Comparison of ENCODE assay signal across 2 cellular contexts in the genomic region with DNA sequence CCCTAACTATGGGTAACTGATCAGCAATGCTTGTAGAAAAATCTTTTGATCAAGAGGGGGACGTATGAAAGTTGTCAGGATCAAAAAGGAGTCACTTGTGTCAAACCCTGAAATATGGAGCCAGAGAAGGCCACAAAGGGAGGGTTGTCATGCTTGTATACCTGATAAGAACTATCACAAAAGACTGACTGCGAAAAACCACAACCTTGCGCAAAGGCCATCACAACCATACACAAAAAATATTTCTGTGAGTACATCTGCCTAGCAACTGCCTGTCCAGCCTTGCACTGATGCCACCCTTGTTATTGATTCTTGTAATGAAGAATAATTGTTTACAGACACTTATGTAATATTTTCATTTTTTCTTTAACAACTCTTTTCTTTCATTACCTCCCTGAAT.
TF ChIP-seq lines count a peak whose summit lies in the region.

No MANE protein-coding gene starts in this region.

TF ChIP-seq in GM23338, 12 proteins besides CTCF, POLR2A, EP300 and RAD21:
- TF ChIP-seq, protein P1, sequence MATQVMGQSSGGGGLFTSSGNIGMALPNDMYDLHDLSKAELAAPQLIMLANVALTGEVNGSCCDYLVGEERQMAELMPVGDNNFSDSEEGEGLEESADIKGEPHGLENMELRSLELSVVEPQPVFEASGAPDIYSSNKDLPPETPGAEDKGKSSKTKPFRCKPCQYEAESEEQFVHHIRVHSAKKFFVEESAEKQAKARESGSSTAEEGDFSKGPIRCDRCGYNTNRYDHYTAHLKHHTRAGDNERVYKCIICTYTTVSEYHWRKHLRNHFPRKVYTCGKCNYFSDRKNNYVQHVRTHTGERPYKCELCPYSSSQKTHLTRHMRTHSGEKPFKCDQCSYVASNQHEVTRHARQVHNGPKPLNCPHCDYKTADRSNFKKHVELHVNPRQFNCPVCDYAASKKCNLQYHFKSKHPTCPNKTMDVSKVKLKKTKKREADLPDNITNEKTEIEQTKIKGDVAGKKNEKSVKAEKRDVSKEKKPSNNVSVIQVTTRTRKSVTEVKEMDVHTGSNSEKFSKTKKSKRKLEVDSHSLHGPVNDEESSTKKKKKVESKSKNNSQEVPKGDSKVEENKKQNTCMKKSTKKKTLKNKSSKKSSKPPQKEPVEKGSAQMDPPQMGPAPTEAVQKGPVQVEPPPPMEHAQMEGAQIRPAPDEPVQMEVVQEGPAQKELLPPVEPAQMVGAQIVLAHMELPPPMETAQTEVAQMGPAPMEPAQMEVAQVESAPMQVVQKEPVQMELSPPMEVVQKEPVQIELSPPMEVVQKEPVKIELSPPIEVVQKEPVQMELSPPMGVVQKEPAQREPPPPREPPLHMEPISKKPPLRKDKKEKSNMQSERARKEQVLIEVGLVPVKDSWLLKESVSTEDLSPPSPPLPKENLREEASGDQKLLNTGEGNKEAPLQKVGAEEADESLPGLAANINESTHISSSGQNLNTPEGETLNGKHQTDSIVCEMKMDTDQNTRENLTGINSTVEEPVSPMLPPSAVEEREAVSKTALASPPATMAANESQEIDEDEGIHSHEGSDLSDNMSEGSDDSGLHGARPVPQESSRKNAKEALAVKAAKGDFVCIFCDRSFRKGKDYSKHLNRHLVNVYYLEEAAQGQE (IDR thresholded peaks at IDR 0.05; ENCODE audit: unreplicated experiment): no peak
- no peak for TF ChIP-seq JUNB (IDR thresholded peaks at IDR 0.05; ENCODE audit: unreplicated experiment)
- no peak for TF ChIP-seq EZH2 (IDR thresholded peaks at IDR 0.05; ENCODE audit: low read depth, unreplicated experiment)
- no peak for TF ChIP-seq ZNF331 (CRISPR knock-in tag; IDR thresholded peaks at IDR 0.05; ENCODE audit: low read depth)
- no peak for TF ChIP-seq POLR2AphosphoS5 (IDR thresholded peaks at IDR 0.05; ENCODE audit: low read depth)
- TF ChIP-seq, protein P2, sequence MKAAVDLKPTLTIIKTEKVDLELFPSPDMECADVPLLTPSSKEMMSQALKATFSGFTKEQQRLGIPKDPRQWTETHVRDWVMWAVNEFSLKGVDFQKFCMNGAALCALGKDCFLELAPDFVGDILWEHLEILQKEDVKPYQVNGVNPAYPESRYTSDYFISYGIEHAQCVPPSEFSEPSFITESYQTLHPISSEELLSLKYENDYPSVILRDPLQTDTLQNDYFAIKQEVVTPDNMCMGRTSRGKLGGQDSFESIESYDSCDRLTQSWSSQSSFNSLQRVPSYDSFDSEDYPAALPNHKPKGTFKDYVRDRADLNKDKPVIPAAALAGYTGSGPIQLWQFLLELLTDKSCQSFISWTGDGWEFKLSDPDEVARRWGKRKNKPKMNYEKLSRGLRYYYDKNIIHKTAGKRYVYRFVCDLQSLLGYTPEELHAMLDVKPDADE (IDR thresholded peaks at IDR 0.05): no peak
- TF ChIP-seq STAT1 (IDR thresholded peaks at IDR 0.05; ENCODE audit: unreplicated experiment): no peak
- no peak for TF ChIP-seq NANOG (IDR thresholded peaks at IDR 0.05; ENCODE audit: borderline replicate concordance)
- no peak for TF ChIP-seq CREB1 (CRISPR knock-in tag; IDR thresholded peaks at IDR 0.05; ENCODE audit: low read depth)
- TF ChIP-seq, protein P3, sequence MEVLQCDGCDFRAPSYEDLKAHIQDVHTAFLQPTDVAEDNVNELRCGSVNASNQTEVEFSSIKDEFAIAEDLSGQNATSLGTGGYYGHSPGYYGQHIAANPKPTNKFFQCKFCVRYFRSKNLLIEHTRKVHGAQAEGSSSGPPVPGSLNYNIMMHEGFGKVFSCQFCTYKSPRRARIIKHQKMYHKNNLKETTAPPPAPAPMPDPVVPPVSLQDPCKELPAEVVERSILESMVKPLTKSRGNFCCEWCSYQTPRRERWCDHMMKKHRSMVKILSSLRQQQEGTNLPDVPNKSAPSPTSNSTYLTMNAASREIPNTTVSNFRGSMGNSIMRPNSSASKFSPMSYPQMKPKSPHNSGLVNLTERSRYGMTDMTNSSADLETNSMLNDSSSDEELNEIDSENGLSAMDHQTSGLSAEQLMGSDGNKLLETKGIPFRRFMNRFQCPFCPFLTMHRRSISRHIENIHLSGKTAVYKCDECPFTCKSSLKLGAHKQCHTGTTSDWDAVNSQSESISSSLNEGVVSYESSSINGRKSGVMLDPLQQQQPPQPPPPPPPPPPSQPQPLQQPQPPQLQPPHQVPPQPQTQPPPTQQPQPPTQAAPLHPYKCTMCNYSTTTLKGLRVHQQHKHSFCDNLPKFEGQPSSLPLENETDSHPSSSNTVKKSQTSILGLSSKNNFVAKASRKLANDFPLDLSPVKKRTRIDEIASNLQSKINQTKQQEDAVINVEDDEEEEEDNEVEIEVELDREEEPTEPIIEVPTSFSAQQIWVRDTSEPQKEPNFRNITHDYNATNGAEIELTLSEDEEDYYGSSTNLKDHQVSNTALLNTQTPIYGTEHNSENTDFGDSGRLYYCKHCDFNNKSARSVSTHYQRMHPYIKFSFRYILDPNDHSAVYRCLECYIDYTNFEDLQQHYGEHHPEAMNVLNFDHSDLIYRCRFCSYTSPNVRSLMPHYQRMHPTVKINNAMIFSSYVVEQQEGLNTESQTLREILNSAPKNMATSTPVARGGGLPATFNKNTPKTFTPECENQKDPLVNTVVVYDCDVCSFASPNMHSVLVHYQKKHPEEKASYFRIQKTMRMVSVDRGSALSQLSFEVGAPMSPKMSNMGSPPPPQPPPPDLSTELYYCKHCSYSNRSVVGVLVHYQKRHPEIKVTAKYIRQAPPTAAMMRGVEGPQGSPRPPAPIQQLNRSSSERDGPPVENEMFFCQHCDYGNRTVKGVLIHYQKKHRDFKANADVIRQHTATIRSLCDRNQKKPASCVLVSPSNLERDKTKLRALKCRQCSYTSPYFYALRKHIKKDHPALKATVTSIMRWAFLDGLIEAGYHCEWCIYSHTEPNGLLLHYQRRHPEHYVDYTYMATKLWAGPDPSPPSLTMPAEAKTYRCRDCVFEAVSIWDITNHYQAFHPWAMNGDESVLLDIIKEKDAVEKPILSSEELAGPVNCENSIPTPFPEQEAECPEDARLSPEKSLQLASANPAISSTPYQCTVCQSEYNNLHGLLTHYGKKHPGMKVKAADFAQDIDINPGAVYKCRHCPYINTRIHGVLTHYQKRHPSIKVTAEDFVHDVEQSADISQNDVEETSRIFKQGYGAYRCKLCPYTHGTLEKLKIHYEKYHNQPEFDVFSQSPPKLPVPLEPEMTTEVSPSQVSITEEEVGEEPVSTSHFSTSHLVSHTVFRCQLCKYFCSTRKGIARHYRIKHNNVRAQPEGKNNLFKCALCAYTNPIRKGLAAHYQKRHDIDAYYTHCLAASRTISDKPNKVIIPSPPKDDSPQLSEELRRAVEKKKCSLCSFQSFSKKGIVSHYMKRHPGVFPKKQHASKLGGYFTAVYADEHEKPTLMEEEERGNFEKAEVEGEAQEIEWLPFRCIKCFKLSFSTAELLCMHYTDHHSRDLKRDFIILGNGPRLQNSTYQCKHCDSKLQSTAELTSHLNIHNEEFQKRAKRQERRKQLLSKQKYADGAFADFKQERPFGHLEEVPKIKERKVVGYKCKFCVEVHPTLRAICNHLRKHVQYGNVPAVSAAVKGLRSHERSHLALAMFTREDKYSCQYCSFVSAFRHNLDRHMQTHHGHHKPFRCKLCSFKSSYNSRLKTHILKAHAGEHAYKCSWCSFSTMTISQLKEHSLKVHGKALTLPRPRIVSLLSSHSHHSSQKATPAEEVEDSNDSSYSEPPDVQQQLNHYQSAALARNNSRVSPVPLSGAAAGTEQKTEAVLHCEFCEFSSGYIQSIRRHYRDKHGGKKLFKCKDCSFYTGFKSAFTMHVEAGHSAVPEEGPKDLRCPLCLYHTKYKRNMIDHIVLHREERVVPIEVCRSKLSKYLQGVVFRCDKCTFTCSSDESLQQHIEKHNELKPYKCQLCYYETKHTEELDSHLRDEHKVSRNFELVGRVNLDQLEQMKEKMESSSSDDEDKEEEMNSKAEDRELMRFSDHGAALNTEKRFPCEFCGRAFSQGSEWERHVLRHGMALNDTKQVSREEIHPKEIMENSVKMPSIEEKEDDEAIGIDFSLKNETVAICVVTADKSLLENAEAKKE (CRISPR knock-in tag; IDR thresholded peaks at IDR 0.05): no peak

TF ChIP-seq in K562, 482 proteins besides CTCF, POLR2A, EP300 and RAD21 (continues in another document):
- TF ChIP-seq MEIS2 (IDR thresholded peaks at IDR 0.05; ENCODE audit: partially characterized antibody): peak; percentile 80
- TF ChIP-seq CBFA2T3 (IDR thresholded peaks at IDR 0.05): peak; percentile 56
- peak; percentile 24; the same call in 1 of the 2 replicates for TF ChIP-seq RFX1 (IDR thresholded peaks at IDR 0.05)
- TF ChIP-seq ZNF77 (CRISPR knock-in tag; IDR thresholded peaks at IDR 0.05): no peak
- TF ChIP-seq CEBPB (tag; IDR thresholded peaks at IDR 0.05): peak; percentile 90
- TF ChIP-seq DPF2 (IDR thresholded peaks at IDR 0.05): peak; percentile 25; the same call in 1 of the 2 replicates
- TF ChIP-seq STAT5A (IDR thresholded peaks at IDR 0.05; ENCODE audit: borderline replicate concordance, low read length): peak; percentile 30; the same call in 1 of the 2 replicates
- TF ChIP-seq, protein P4, sequence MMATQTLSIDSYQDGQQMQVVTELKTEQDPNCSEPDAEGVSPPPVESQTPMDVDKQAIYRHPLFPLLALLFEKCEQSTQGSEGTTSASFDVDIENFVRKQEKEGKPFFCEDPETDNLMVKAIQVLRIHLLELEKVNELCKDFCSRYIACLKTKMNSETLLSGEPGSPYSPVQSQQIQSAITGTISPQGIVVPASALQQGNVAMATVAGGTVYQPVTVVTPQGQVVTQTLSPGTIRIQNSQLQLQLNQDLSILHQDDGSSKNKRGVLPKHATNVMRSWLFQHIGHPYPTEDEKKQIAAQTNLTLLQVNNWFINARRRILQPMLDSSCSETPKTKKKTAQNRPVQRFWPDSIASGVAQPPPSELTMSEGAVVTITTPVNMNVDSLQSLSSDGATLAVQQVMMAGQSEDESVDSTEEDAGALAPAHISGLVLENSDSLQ (IDR thresholded peaks at IDR 0.05): peak; percentile 38; the same call in 1 of the 2 replicates
- TF ChIP-seq, protein P5, sequence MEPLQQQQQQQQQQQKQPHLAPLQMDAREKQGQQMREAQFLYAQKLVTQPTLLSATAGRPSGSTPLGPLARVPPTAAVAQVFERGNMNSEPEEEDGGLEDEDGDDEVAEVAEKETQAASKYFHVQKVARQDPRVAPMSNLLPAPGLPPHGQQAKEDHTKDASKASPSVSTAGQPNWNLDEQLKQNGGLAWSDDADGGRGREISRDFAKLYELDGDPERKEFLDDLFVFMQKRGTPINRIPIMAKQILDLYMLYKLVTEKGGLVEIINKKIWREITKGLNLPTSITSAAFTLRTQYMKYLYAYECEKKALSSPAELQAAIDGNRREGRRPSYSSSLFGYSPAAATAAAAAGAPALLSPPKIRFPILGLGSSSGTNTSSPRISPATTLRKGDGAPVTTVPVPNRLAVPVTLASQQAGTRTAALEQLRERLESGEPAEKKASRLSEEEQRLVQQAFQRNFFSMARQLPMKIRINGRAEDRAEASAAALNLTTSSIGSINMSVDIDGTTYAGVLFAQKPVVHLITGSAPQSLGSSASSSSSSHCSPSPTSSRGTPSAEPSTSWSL (CRISPR knock-in tag; IDR thresholded peaks at IDR 0.05; ENCODE audit: borderline replicate concordance): no peak
- peak in 1 of 2 experiments; percentile 24; a peak in 1 of 4 replicates for TF ChIP-seq RCOR1 (IDR thresholded peaks at IDR 0.05; ENCODE audit: borderline replicate concordance in 1 of 2, low read depth in 2 of 2, low read length in 2 of 2)
- 0 out of 2 replicates have a peak, but pooled peaks have one; percentile 27 for TF ChIP-seq JUND (IDR thresholded peaks at IDR 0.05; ENCODE audit: borderline replicate concordance, low read depth, low read length)
- TF ChIP-seq JUND (tag; IDR thresholded peaks at IDR 0.05; ENCODE audit: borderline replicate concordance, low read depth, low read length): no peak
- no peak for TF ChIP-seq ZNF583 (CRISPR knock-in tag; IDR thresholded peaks at IDR 0.05)
- TF ChIP-seq TAL1 (IDR thresholded peaks at IDR 0.05): peak; percentile 32; the same call in 1 of the 2 replicates
- TF ChIP-seq RBM17 (IDR thresholded peaks at IDR 0.05; ENCODE audit: borderline replicate concordance, low read depth, low read length): no peak
- peak; percentile 48 for TF ChIP-seq ARID1B (IDR thresholded peaks at IDR 0.05)
- peak; percentile 67 for TF ChIP-seq TEAD4 (IDR thresholded peaks at IDR 0.05; ENCODE audit: low read length)
- TF ChIP-seq TEAD4 (CRISPR knock-in tag; IDR thresholded peaks at IDR 0.05; ENCODE audit: borderline replicate concordance): no peak
- TF ChIP-seq, protein P6, sequence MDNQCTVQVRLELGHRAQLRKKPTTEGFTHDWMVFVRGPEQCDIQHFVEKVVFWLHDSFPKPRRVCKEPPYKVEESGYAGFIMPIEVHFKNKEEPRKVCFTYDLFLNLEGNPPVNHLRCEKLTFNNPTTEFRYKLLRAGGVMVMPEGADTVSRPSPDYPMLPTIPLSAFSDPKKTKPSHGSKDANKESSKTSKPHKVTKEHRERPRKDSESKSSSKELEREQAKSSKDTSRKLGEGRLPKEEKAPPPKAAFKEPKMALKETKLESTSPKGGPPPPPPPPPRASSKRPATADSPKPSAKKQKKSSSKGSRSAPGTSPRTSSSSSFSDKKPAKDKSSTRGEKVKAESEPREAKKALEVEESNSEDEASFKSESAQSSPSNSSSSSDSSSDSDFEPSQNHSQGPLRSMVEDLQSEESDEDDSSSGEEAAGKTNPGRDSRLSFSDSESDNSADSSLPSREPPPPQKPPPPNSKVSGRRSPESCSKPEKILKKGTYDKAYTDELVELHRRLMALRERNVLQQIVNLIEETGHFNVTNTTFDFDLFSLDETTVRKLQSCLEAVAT (IDR thresholded peaks at IDR 0.05): 0 out of 4 replicates have a peak, but pooled peaks of 1 of the 2 experiments have one; percentile 21
- TF ChIP-seq RBM25 (IDR thresholded peaks at IDR 0.05; ENCODE audit: low read depth, low read length, severe bottlenecking): peak; percentile 17
- TF ChIP-seq, protein P7, sequence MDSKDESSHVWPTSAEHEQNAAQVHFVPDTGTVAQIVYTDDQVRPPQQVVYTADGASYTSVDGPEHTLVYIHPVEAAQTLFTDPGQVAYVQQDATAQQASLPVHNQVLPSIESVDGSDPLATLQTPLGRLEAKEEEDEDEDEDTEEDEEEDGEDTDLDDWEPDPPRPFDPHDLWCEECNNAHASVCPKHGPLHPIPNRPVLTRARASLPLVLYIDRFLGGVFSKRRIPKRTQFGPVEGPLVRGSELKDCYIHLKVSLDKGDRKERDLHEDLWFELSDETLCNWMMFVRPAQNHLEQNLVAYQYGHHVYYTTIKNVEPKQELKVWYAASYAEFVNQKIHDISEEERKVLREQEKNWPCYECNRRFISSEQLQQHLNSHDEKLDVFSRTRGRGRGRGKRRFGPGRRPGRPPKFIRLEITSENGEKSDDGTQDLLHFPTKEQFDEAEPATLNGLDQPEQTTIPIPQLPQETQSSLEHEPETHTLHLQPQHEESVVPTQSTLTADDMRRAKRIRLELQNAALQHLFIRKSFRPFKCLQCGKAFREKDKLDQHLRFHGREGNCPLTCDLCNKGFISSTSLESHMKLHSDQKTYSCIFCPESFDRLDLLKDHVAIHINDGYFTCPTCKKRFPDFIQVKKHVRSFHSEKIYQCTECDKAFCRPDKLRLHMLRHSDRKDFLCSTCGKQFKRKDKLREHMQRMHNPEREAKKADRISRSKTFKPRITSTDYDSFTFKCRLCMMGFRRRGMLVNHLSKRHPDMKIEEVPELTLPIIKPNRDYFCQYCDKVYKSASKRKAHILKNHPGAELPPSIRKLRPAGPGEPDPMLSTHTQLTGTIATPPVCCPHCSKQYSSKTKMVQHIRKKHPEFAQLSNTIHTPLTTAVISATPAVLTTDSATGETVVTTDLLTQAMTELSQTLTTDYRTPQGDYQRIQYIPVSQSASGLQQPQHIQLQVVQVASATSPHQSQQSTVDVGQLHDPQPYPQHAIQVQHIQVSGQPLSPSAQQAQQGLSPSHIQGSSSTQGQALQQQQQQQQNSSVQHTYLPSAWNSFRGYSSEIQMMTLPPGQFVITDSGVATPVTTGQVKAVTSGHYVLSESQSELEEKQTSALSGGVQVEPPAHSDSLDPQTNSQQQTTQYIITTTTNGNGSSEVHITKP (IDR thresholded peaks at IDR 0.05; ENCODE audit: partially characterized antibody): no peak
- peak; percentile 43; the same call in 1 of the 2 replicates for TF ChIP-seq SMARCA4 (IDR thresholded peaks at IDR 0.05)
- TF ChIP-seq ZNF57 (CRISPR knock-in tag; IDR thresholded peaks at IDR 0.05): no peak
- TF ChIP-seq RFX5 (IDR thresholded peaks at IDR 0.05; ENCODE audit: low read depth, low read length): peak; percentile 89
- no peak for TF ChIP-seq HMGN3 (IDR thresholded peaks at IDR 0.05; ENCODE audit: borderline replicate concordance, extremely low read depth, insufficient read length, low read depth, low read length)
- peak; percentile 76 for TF ChIP-seq SOX6 (IDR thresholded peaks at IDR 0.05)
- TF ChIP-seq MCM2 (IDR thresholded peaks at IDR 0.05; ENCODE audit: low read depth): no peak
